15 cellular contexts compared by ENCODE assay signal in genomic region chr10:22737587-22737986, GRCh38. TPM values are rescaled to one million over a fixed set of nuclear protein-coding genes. Genes with fewer than 3 reads are reported as not detected.
DNase-seq lines count a peak whose midpoint lies in the region; ATAC-seq and TF ChIP-seq lines count a peak whose summit lies in the region.
"Had no signal": no experiment of that assay in that cellular context is flagged by ENCODE, and none has a peak within 500 bp of the region (broad histone marks: within the 10 kb centered on the region; RNA-seq: fewer than 3 reads in every experiment).

No MANE protein-coding gene starts in this region.

- DNase-seq in GM03348 (ENCODE audit: low spot score): peak; percentile 52
- DNase-seq in PC-3: peak; percentile 65
- DNase-seq in osteoblast (ENCODE audit: insufficient read length, low spot score, missing footprints): no peak
- no peak for DNase-seq in activated CD4-positive, alpha-beta T cell treated with anti-CD3 and anti-CD28 coated beads, Interleukin-2, amount 50 U/mL, for 48 hours
- DNase-seq in CD8-positive, alpha-beta memory T cell: no peak
- DNase-seq: activated CD8-positive, alpha-beta T cell treated with anti-CD3 and anti-CD28 coated beads, Interleukin-2, amount 10 ng/mL, durations not matched to agents 7 days and 5 days; DMS153; left colon; NCI-H446; occipital lobe; stimulated activated CD4-positive, alpha-beta T cell treated with anti-CD3 and anti-CD28 coated beads, Interleukin-4, amount 100 ng/mL, for 4 hours; substantia nigra had no signal

- no peaks in the 10 kb centered on the region for H3F3A ChIP-seq in PC-3 (ENCODE audit: low read length, unreplicated experiment)

- H3K27ac ChIP-seq in PC-3 (ENCODE audit: low read length) (peak overlapping the region; percentile 42), osteoblast (ENCODE audit: low read depth, low read length) (peak overlapping the region; percentile 13)
- H3K27ac ChIP-seq in CD8-positive, alpha-beta memory T cell (ENCODE audit: low read depth, low read length): no peak overlapping the region

- H3K27ac Mint-ChIP-seq in CD8-positive, alpha-beta memory T cell: no peak overlapping the region
- H3K27ac Mint-ChIP-seq: activated CD8-positive, alpha-beta T cell treated with anti-CD3 and anti-CD28 coated beads, Interleukin-2, amount 10 ng/mL, durations not matched to agents 7 days and 5 days had no signal

- no peak for TF ChIP-seq CTCF in PC-3 (conservative IDR thresholded peaks at IDR 0.05; ENCODE audit: low read depth, low read length)
- TF ChIP-seq CTCF in osteoblast (IDR thresholded peaks at IDR 0.05; ENCODE audit: extremely low read depth, low read depth, low read length): no peak

- H4K20me1 ChIP-seq in PC-3 (ENCODE audit: low read length) (no peaks in the 10 kb centered on the region), osteoblast (ENCODE audit: insufficient read depth, low read length) (no peaks in the 10 kb centered on the region)

- H3K4me3 ChIP-seq in PC-3 (ENCODE audit: low read length) (no peak overlapping the region), osteoblast (ENCODE audit: insufficient read depth, low read length) (no peak overlapping the region)
- no peak overlapping the region for H3K4me3 ChIP-seq in CD8-positive, alpha-beta memory T cell (ENCODE audit: low read length)

- CTCF ChIA-PET in PC-3 (lab: Charles Lee): no interaction called here
- CTCF ChIA-PET in CD8-positive, alpha-beta memory T cell (lab: Charles Lee): no interaction called here

- H3K4me1 ChIP-seq in PC-3 (ENCODE audit: insufficient read depth, low read length) (peaks cover 21% of the 10 kb centered on the region), osteoblast (ENCODE audit: insufficient read depth, low read length) (peaks cover 7% of the 10 kb centered on the region)
- no peaks in the 10 kb centered on the region for H3K4me1 ChIP-seq in CD8-positive, alpha-beta memory T cell (ENCODE audit: insufficient read depth, low read length)

- H3K4me2 ChIP-seq in PC-3 (ENCODE audit: low read length) (no peak overlapping the region), osteoblast (ENCODE audit: insufficient read depth, low read length) (no peak overlapping the region)

- H3K79me2 ChIP-seq in PC-3 (ENCODE audit: low read length): no peaks in the 10 kb centered on the region
- no peaks in the 10 kb centered on the region for H3K79me2 ChIP-seq in osteoblast (ENCODE audit: insufficient read depth, low read length)

- H3K4me3 Mint-ChIP-seq in CD8-positive, alpha-beta memory T cell: no peak overlapping the region
- H3K4me3 Mint-ChIP-seq: activated CD8-positive, alpha-beta T cell treated with anti-CD3 and anti-CD28 coated beads, Interleukin-2, amount 10 ng/mL, durations not matched to agents 7 days and 5 days had no signal

- no peaks in the 10 kb centered on the region for H3K9me3 Mint-ChIP-seq in CD8-positive, alpha-beta memory T cell

- no peak overlapping the region; the same call in 1 of the 2 replicates for H3K9ac ChIP-seq in PC-3 (ENCODE audit: low read length)

- POLR2A ChIA-PET in PC-3 (lab: Charles Lee; ENCODE audit: unreplicated experiment): no interaction called here
- POLR2A ChIA-PET in CD8-positive, alpha-beta memory T cell (lab: Charles Lee): no interaction called here

- H3K27me3 ChIP-seq in PC-3 (ENCODE audit: low read length) (no peaks in the 10 kb centered on the region), osteoblast (ENCODE audit: insufficient read depth, low read length) (no peaks in the 10 kb centered on the region)
- no peaks in the 10 kb centered on the region for H3K27me3 ChIP-seq in CD8-positive, alpha-beta memory T cell (ENCODE audit: insufficient read depth, low read length, poor library complexity, severe bottlenecking)

- no peaks in the 10 kb centered on the region for H3K36me3 ChIP-seq in PC-3 (ENCODE audit: low read depth, low read length)
- H3K36me3 ChIP-seq in osteoblast (ENCODE audit: insufficient read depth, low read length): no peaks in the 10 kb centered on the region
- H3K36me3 ChIP-seq in CD8-positive, alpha-beta memory T cell (ENCODE audit: insufficient read depth, low read length): no peaks in the 10 kb centered on the region

- peaks cover 0 to 11% (median 0%) of the 10 kb centered on the region in 3 donors for H3K36me3 Mint-ChIP-seq in CD8-positive, alpha-beta memory T cell

- no peaks in the 10 kb centered on the region for H3K9me2 ChIP-seq in PC-3 (replicated peaks; ENCODE audit: low read length)

- H3K4me1 Mint-ChIP-seq in CD8-positive, alpha-beta memory T cell: peaks cover 0 to 2% (median under 1%) of the 10 kb centered on the region in 3 donors

- intact Hi-C loops in PC-3 (cut with micrococcal nuclease): no loop called here

- H2AFZ ChIP-seq in PC-3 (ENCODE audit: low read length) (no peak overlapping the region), osteoblast (ENCODE audit: low read length) (no peak overlapping the region)

- H3K27me3 Mint-ChIP-seq in CD8-positive, alpha-beta memory T cell: peaks cover 4 to 7% of the 10 kb centered on the region in 2 donors

- no TSS peak for BruUV-seq in PC-3 (replicated peaks; lab: Mats Ljungman, UMichigan)

- no peaks in the 10 kb centered on the region for H3K9me3 ChIP-seq in PC-3 (ENCODE audit: low read length)
- no peaks in the 10 kb centered on the region for H3K9me3 ChIP-seq in osteoblast (ENCODE audit: low read depth, low read length)
- no peaks in the 10 kb centered on the region for H3K9me3 ChIP-seq in CD8-positive, alpha-beta memory T cell (ENCODE audit: low read length)

- ATAC-seq in PC-3: no peak
- ATAC-seq in esophagus mucosa: peak; percentile 22
- ATAC-seq in HG02571 (IDR thresholded peaks at IDR 0.05; ENCODE audit: unreplicated experiment): no peak
- ATAC-seq in GM21423 (IDR thresholded peaks at IDR 0.05; ENCODE audit: unreplicated experiment): no peak
- ATAC-seq: activated CD8-positive, alpha-beta T cell treated with anti-CD3 and anti-CD28 coated beads, Interleukin-2, amount 10 ng/mL, durations not matched to agents 7 days and 5 days; left colon had no signal

RNA-seq across cellular contexts. Expression of gene PIP4K2A, which starts 23.2 kb away (rescaled TPM):
- total RNA-seq in PC-3 (2014; rRNA removed): 20.2 and 22.6 TPM in 2 replicates
- total RNA-seq in esophagus mucosa: 10.0 TPM
- total RNA-seq in osteoblast: 65.7 and 68.8 TPM in 2 replicates
- 100 to 1,000 TPM; 116 to 130 TPM for total RNA-seq in CD8-positive, alpha-beta memory T cell
- polyA plus RNA-seq in CD8-positive, alpha-beta memory T cell: 120 TPM

Comparison
In these comparisons a context has a peak if more than half of its experiments do, and no peak if none do; other contexts are left out.
1. DNase-seq: peak in GM03348 (single experiment) and PC-3 (single experiment); none in osteoblast (single experiment), activated CD4-positive, alpha-beta T cell treated with anti-CD3 and anti-CD28 coated beads, Interleukin-2, amount 50 U/mL, for 48 hours (0 of 2) and CD8-positive, alpha-beta memory T cell (0 of 5).